ENCODE assay signal across 8 cellular contexts in genomic region chr9:93133641-93134017, GRCh38. TPM values are rescaled to one million over a fixed set of nuclear protein-coding genes. Genes with fewer than 3 reads are reported as not detected.
DNase-seq lines count a peak whose midpoint lies in the region; ATAC-seq lines count a peak whose summit lies in the region.

No MANE protein-coding gene starts in this region.

- peaks cover 37% of the 10 kb centered on the region for H3K4me1 ChIP-seq in mucosa of stomach (ENCODE audit: control insufficient read depth, insufficient read depth, low read length)

- H3K9me3 ChIP-seq in mucosa of stomach (ENCODE audit: control insufficient read depth, low read length): no peaks in the 10 kb centered on the region

- peak overlapping the region; percentile 36 for H3K4me3 ChIP-seq in mucosa of stomach (ENCODE audit: low read length)

- ATAC-seq in HG02885 (IDR thresholded peaks at IDR 0.05; ENCODE audit: poor library complexity, unreplicated experiment) (peak; percentile 48), esophagus mucosa (peak; percentile 12)

- DNase-seq in activated T-cell treated with anti-CD3 and anti-CD28 coated beads for 48 hours (ENCODE audit: low read depth) (peak; percentile 56), activated T-cell treated with anti-CD3 and anti-CD28 coated beads for 4 hours (no peak), NCI-H748 (lab: John Stamatoyannopoulos, UW; ENCODE audit: unreplicated experiment) (peak; percentile 72), stromal cell of bone marrow (ENCODE audit: low read depth) (peak; percentile 76)
- DNase-seq in activated CD8-positive, alpha-beta memory T cell treated with anti-CD3 and anti-CD28 coated beads, Interleukin-2, amount 50 U/mL, for 48 hours: peak; percentile 83

- H3K36me3 ChIP-seq in mucosa of stomach (ENCODE audit: control insufficient read depth, insufficient read depth, low read length): no peaks in the 10 kb centered on the region

- peaks cover 5% of the 10 kb centered on the region for H3K27me3 ChIP-seq in mucosa of stomach (ENCODE audit: control insufficient read depth, insufficient read depth, low read length)

- peak overlapping the region; percentile 87 for H3K9ac ChIP-seq in mucosa of stomach (ENCODE audit: low read length)

RNA-seq across cellular contexts. Expression of gene NINJ1, which starts 0.4 kb away (rescaled TPM):
- 16.9 TPM for total RNA-seq in esophagus mucosa

RNA-seq across cellular contexts. Expression of gene CARD19, which starts 37.6 kb away (rescaled TPM):
- total RNA-seq in esophagus mucosa: 19.9 TPM

RNA-seq across cellular contexts. Expression of gene WNK2, which starts 50.3 kb away (rescaled TPM):
- total RNA-seq in esophagus mucosa: 0.92 TPM
